In the genomic region with DNA sequence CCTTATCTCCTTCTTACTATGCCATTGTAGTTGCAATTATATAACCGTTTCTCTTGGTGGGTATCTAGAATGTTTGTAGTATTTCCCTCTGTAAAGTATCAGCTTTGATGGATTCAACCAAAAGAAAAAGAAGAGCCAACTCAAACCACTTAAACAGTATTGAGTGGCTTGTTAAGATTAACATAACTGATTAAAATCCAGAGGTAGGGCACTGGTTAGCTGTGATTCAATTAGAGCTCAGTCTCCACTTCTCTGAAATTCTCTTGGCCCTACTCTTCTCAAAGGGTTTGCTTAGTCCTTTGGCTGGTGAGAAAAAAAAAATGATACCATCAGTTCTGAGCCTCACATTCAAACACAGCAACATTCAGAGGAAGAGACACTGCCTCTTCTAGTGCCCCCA, we compare ENCODE assay signal across 26 cellular contexts. TPM values are rescaled to one million over a fixed set of nuclear protein-coding genes. Genes with fewer than 3 reads are reported as not detected.
DNase-seq lines count a peak whose midpoint lies in the region; ATAC-seq, FAIRE-seq and TF ChIP-seq lines count a peak whose summit lies in the region.
"Had no signal": no experiment of that assay in that cellular context is flagged by ENCODE, and none has a peak within 500 bp of the region (broad histone marks: within the 10 kb centered on the region; RNA-seq: fewer than 3 reads in every experiment).

No MANE protein-coding gene starts in this region.

- H3K4me1 Mint-ChIP-seq in MCF 10A (ENCODE audit: insufficient read depth, unreplicated experiment) = peaks cover 4% of the 10 kb centered on the region
- H3K4me1 Mint-ChIP-seq in activated naive CD4-positive, alpha-beta T cell treated with anti-CD3 and anti-CD28 coated beads for 36 hours (ENCODE audit: low read depth) = no peaks in the 10 kb centered on the region
- H3K4me1 Mint-ChIP-seq: CD14-positive monocyte; CD8-positive, alpha-beta memory T cell; GM23338 had no signal

- H3K4me1 ChIP-seq in mammary epithelial cell (ENCODE audit: insufficient read depth, low read length) = no peaks in the 10 kb centered on the region
- no peaks in the 10 kb centered on the region for H3K4me1 ChIP-seq in keratinocyte (ENCODE audit: control insufficient read depth, extremely low read depth, insufficient read depth, low read length)
- H3K4me1 ChIP-seq in smooth muscle cell (ENCODE audit: low read depth) = no peaks in the 10 kb centered on the region
- H3K4me1 ChIP-seq: A549; BLaER1 treated with 17β-estradiol and CSF1 and Interleukin-3, amounts not matched to agents 10 nM and 100 nM had no signal

- peaks cover 14% of the 10 kb centered on the region for H3K36me3 Mint-ChIP-seq in MCF 10A (ENCODE audit: insufficient read depth, unreplicated experiment)
- no peaks in the 10 kb centered on the region for H3K36me3 Mint-ChIP-seq in activated naive CD4-positive, alpha-beta T cell treated with anti-CD3 and anti-CD28 coated beads for 36 hours (ENCODE audit: low read depth)
- H3K36me3 Mint-ChIP-seq: CD14-positive monocyte; CD8-positive, alpha-beta memory T cell had no signal

- H4K20me1 ChIP-seq in mammary epithelial cell (ENCODE audit: insufficient read depth, low read length) (no peaks in the 10 kb centered on the region), keratinocyte (ENCODE audit: control insufficient read depth, extremely low read depth, insufficient read depth, low read length) (no peaks in the 10 kb centered on the region), smooth muscle cell (ENCODE audit: low read depth) (no peaks in the 10 kb centered on the region)
- H4K20me1 ChIP-seq: BLaER1 treated with 17β-estradiol and CSF1 and Interleukin-3, amounts not matched to agents 10 nM and 100 nM had no signal

- no peak overlapping the region for H3K4me3 ChIP-seq in mammary epithelial cell (replicated peaks in 1 of 3; ENCODE audit: insufficient read depth in 1 of 3, low read depth in 2 of 3, low read length in 3 of 3)
- H3K4me3 ChIP-seq in keratinocyte (ENCODE audit: control insufficient read depth in 2 of 3, extremely low read depth in 1 of 3, insufficient read depth in 2 of 3, low read depth in 1 of 3, low read length in 3 of 3) = no peak overlapping the region
- no peak overlapping the region for H3K4me3 ChIP-seq in smooth muscle cell
- H3K4me3 ChIP-seq: A549; BLaER1 treated with 17β-estradiol and CSF1 and Interleukin-3, amounts not matched to agents 10 nM and 100 nM; GM23338 had no signal

- H2AFZ ChIP-seq in mammary epithelial cell (ENCODE audit: low read depth, low read length) (peak overlapping the region; percentile 20), keratinocyte (ENCODE audit: control insufficient read depth, low read length) (no peak overlapping the region), smooth muscle cell (ENCODE audit: low read depth) (no peak overlapping the region)
- H2AFZ ChIP-seq: GM23338 had no signal

- peaks cover 10% of the 10 kb centered on the region for H3K9me3 Mint-ChIP-seq in MCF 10A (ENCODE audit: unreplicated experiment)
- peaks cover 10% of the 10 kb centered on the region for H3K9me3 Mint-ChIP-seq in activated naive CD4-positive, alpha-beta T cell treated with anti-CD3 and anti-CD28 coated beads for 36 hours

- POLR2A ChIA-PET in MCF 10A (lab: Yijun Ruan, JAX) = interaction anchor here (0.7 kb wide), 1 partner anchor 55 kb away, joined by 3 read pairs; no protein-coding TSS in a partner anchor

- H3K36me3 ChIP-seq in mammary epithelial cell (ENCODE audit: insufficient read depth, low read length) = no peaks in the 10 kb centered on the region
- no peaks in the 10 kb centered on the region for H3K36me3 ChIP-seq in keratinocyte (ENCODE audit: control insufficient read depth in 2 of 2, extremely low read depth in 1 of 2, insufficient read depth in 2 of 2, low read length in 2 of 2)
- no peaks in the 10 kb centered on the region for H3K36me3 ChIP-seq in smooth muscle cell (ENCODE audit: low read depth)
- H3K36me3 ChIP-seq: BE2C; BLaER1 treated with 17β-estradiol and CSF1 and Interleukin-3, amounts not matched to agents 10 nM and 100 nM had no signal

- H3K27me3 Mint-ChIP-seq in MCF 10A (ENCODE audit: insufficient read depth, unreplicated experiment) = no peaks in the 10 kb centered on the region
- H3K27me3 Mint-ChIP-seq in activated naive CD4-positive, alpha-beta T cell treated with anti-CD3 and anti-CD28 coated beads for 36 hours (ENCODE audit: low read depth) = no peaks in the 10 kb centered on the region
- H3K27me3 Mint-ChIP-seq: CD4-positive, alpha-beta T cell; CD8-positive, alpha-beta memory T cell had no signal

- H3K9ac ChIP-seq in mammary epithelial cell (ENCODE audit: insufficient read depth, low read length) = no peak overlapping the region
- H3K9ac ChIP-seq in keratinocyte (ENCODE audit: control insufficient read depth, extremely low read depth, insufficient read depth, low read length) = no peak overlapping the region
- H3K9ac ChIP-seq in smooth muscle cell (ENCODE audit: low read depth) = no peak overlapping the region
- H3K9ac ChIP-seq: BLaER1 treated with 17β-estradiol and CSF1 and Interleukin-3, amounts not matched to agents 10 nM and 100 nM had no signal

- H3K27me3 ChIP-seq in mammary epithelial cell (ENCODE audit: insufficient read depth, low read length) = no peaks in the 10 kb centered on the region
- H3K27me3 ChIP-seq in keratinocyte (ENCODE audit: control insufficient read depth, extremely low read depth, insufficient read depth, low read length) = no peaks in the 10 kb centered on the region
- no peaks in the 10 kb centered on the region for H3K27me3 ChIP-seq in smooth muscle cell (ENCODE audit: low read depth)
- H3K27me3 ChIP-seq: BE2C; BLaER1 treated with 17β-estradiol and CSF1 and Interleukin-3, amounts not matched to agents 10 nM and 100 nM had no signal

- H3K9me3 ChIP-seq in mammary epithelial cell (replicated peaks; ENCODE audit: insufficient read depth, low read length) (no peaks in the 10 kb centered on the region), keratinocyte (ENCODE audit: control insufficient read depth, low read depth, low read length) (no peaks in the 10 kb centered on the region), smooth muscle cell (replicated peaks; ENCODE audit: low read depth) (no peaks in the 10 kb centered on the region)
- H3K9me3 ChIP-seq: A549; BE2C; BLaER1 treated with 17β-estradiol and CSF1 and Interleukin-3, amounts not matched to agents 10 nM and 100 nM had no signal

- CTCF ChIA-PET in mammary epithelial cell (lab: Charles Lee; ENCODE audit: low non-redundant PET) (no interaction called here), MCF 10A (lab: Yijun Ruan, JAX) (interaction anchor here (0.7 to 9.4 kb wide), 5 partner anchors 11 to 549 kb away, joined by 3 to 131 read pairs (median 4); partner anchors contain the start of genes LURAP1L and MPDZ)
- CTCF ChIA-PET in activated naive CD4-positive, alpha-beta T cell treated with anti-CD3 and anti-CD28 coated beads for 36 hours (lab: Charles Lee) = no interaction called here

- H3K27ac Mint-ChIP-seq in MCF 10A (ENCODE audit: low read depth, unreplicated experiment) = no peak overlapping the region
- H3K27ac Mint-ChIP-seq in activated naive CD4-positive, alpha-beta T cell treated with anti-CD3 and anti-CD28 coated beads for 36 hours = no peak overlapping the region
- H3K27ac Mint-ChIP-seq: CD14-positive monocyte; CD4-positive, alpha-beta T cell; CD8-positive, alpha-beta memory T cell had no signal

- no peak overlapping the region for H3K4me3 Mint-ChIP-seq in MCF 10A (ENCODE audit: unreplicated experiment)
- H3K4me3 Mint-ChIP-seq in activated naive CD4-positive, alpha-beta T cell treated with anti-CD3 and anti-CD28 coated beads for 36 hours = no peak overlapping the region
- H3K4me3 Mint-ChIP-seq: CD14-positive monocyte; CD4-positive, alpha-beta T cell; CD8-positive, alpha-beta memory T cell; GM23338 had no signal

- intact Hi-C loops in mammary epithelial cell (cut with micrococcal nuclease) (no loop called here), MCF 10A (cut with micrococcal nuclease) (no loop called here)
- intact Hi-C loops in activated naive CD4-positive, alpha-beta T cell treated with anti-CD3 and anti-CD28 coated beads for 36 hours (cut with micrococcal nuclease) = no loop called here

- H3K79me2 ChIP-seq in mammary epithelial cell (ENCODE audit: insufficient read depth, low read length) (no peaks in the 10 kb centered on the region), keratinocyte (ENCODE audit: control insufficient read depth, insufficient read depth, low read length) (no peaks in the 10 kb centered on the region), smooth muscle cell (ENCODE audit: low read depth) (no peaks in the 10 kb centered on the region)

- H3K27ac ChIP-seq in mammary epithelial cell (ENCODE audit: insufficient read depth, low read depth, low read length) = no peak overlapping the region
- H3K27ac ChIP-seq in keratinocyte (ENCODE audit: control insufficient read depth, insufficient read depth, low read length) = no peak overlapping the region
- no peak overlapping the region for H3K27ac ChIP-seq in smooth muscle cell (ENCODE audit: low read depth)
- H3K27ac ChIP-seq: A549; BLaER1 treated with 17β-estradiol and CSF1 and Interleukin-3, amounts not matched to agents 10 nM and 100 nM had no signal

- H3F3A ChIP-seq in smooth muscle cell (ENCODE audit: low read depth) = no peaks in the 10 kb centered on the region

- H3K9me1 ChIP-seq in keratinocyte (ENCODE audit: control insufficient read depth, extremely low read depth, insufficient read depth, low read length) = no peaks in the 10 kb centered on the region

- peak; percentile 5 for FAIRE-seq in keratinocyte (lab: Jason Lieb, UNC)
- FAIRE-seq: A549, GM12891, GM18507, H54 had no signal

- H3K4me2 ChIP-seq in mammary epithelial cell (ENCODE audit: insufficient read depth, low read depth, low read length) (no peak overlapping the region), keratinocyte (ENCODE audit: control insufficient read depth, extremely low read depth, insufficient read depth, low read depth, low read length) (no peak overlapping the region), smooth muscle cell (no peak overlapping the region)
- H3K4me2 ChIP-seq: A549; BLaER1 treated with 17β-estradiol and CSF1 and Interleukin-3, amounts not matched to agents 10 nM and 100 nM; GM23338 had no signal

- no peak for TF ChIP-seq CTCF in mammary epithelial cell (conservative IDR thresholded peaks at IDR 0.05 in 1 of 2, IDR thresholded peaks at IDR 0.05 in 1 of 2; ENCODE audit: extremely low read depth in 1 of 2, insufficient read depth in 1 of 2, low read depth in 1 of 2, low read length in 2 of 2)
- TF ChIP-seq CTCF in MCF 10A (IDR thresholded peaks at IDR 0.05; ENCODE audit: unreplicated experiment) = no peak
- no peak for TF ChIP-seq CTCF in keratinocyte (optimal IDR thresholded peaks at IDR 0.05 in 1 of 3, IDR thresholded peaks at IDR 0.05 in 1 of 3, conservative IDR thresholded peaks at IDR 0.05 in 1 of 3; ENCODE audit: extremely low read depth in 1 of 3, insufficient read depth in 2 of 3, low read length in 3 of 3)
- no peak for TF ChIP-seq CTCF in smooth muscle cell (IDR thresholded peaks at IDR 0.05; ENCODE audit: borderline replicate concordance, insufficient read depth, poor library complexity, severe bottlenecking)

- WGBS in mammary epithelial cell (ENCODE audit: low coverage, missing lambda C conversion rate) = 88% methylated on average over 1 of the region's 1 CpG
- WGBS in smooth muscle cell (ENCODE audit: low lambda C conversion rate) = 91% methylated on average over 1 of the region's 1 CpG

- no peak for ATAC-seq in SK-N-SH treated with all-trans-retinoic acid at 6 μM for 48 hours
- ATAC-seq: A549, GM23338 had no signal

- DNase-seq in mammary epithelial cell (no peak), MCF 10A (ENCODE audit: unreplicated experiment) (no peak), keratinocyte (ENCODE audit: low read depth, low spot score) (no peak), smooth muscle cell (lab: John Stamatoyannopoulos, UW; ENCODE audit: unreplicated experiment) (no peak)
- DNase-seq in activated naive CD4-positive, alpha-beta T cell treated with anti-CD3 and anti-CD28 coated beads for 36 hours = no peak
- DNase-seq: 8988T; ACHN; AML-193; BE2C; Calu3; CD4-positive, alpha-beta T cell; CD8-positive, alpha-beta memory T cell; COR-L47; DMS53; DMS79 treated with DMSO at 0.1 percent for 48 hours; GF-D8; HCEC 1CT had no signal

- in situ Hi-C loops in mammary epithelial cell (cut with MboI; ENCODE audit: low sequenced_read_pairs in 2 of 2) = no loop called here

- dilution Hi-C loops in mammary epithelial cell (cut with HindIII; ENCODE audit: low sequenced_read_pairs) = no loop called here
- dilution Hi-C loops in keratinocyte (cut with MboI; ENCODE audit: extremely low pct_ligation_motif_present, low sequenced_read_pairs) = no loop called here

- no TSS peak for BruUV-seq in mammary epithelial cell (replicated peaks; lab: Mats Ljungman, UMichigan)
- BruUV-seq in MCF 10A (replicated peaks; lab: Mats Ljungman, UMichigan) = no TSS peak

RNA-seq across cellular contexts. Expression of gene TYRP1, which starts 37.0 kb away (rescaled TPM):
- total RNA-seq in mammary epithelial cell (not detected), MCF 10A (2022) (not detected in 2 replicates), smooth muscle cell (0.76 and 1.6 TPM in 2 replicates)
- polyA plus RNA-seq in mammary epithelial cell (not detected), keratinocyte (0.07 to 0.50 TPM (median 0.19 TPM) in 3 replicates), smooth muscle cell (0.41 TPM in 1 of 2 replicates, not detected in the other)
- polyA minus RNA-seq in mammary epithelial cell (not detected), keratinocyte (0.93 TPM in 1 of 3 replicates, not detected in the others)
- 0.32 TPM for polyA plus RNA-seq in keratinocyte (2011; ENCODE audit: low read depth)
- polyA plus RNA-seq in keratinocyte (2011; cell fraction: cytosol; rRNA removed) = 1.9 and 4.7 TPM in 2 replicates
- polyA plus RNA-seq in keratinocyte (2011; cell fraction: nucleus; rRNA removed) = 0.52 and 1.2 TPM in 2 replicates
- 1.6 TPM in 1 of 2 replicates, not detected in the other for polyA plus RNA-seq in keratinocyte (2012; ENCODE audit: low replicate concordance)
- 3.8 TPM for polyA minus RNA-seq in keratinocyte (2011; cell fraction: cytosol; rRNA and poly(A)+ RNA removed)
- polyA minus RNA-seq in keratinocyte (2011; cell fraction: nucleus; rRNA and poly(A)+ RNA removed) = 0.31 and 0.63 TPM in 2 replicates
- not detected for total RNA-seq in activated naive CD4-positive, alpha-beta T cell treated with anti-CD3 and anti-CD28 coated beads for 36 hours
- total RNA-seq: Calu3; CD4-positive, alpha-beta T cell; CD8-positive, alpha-beta memory T cell; G401; GM23338 had no signal
- polyA plus RNA-seq: CD14-positive monocyte; CD8-positive, alpha-beta memory T cell; GM23338 had no signal

RNA-seq across cellular contexts. Expression of gene LURAP1L, which starts 44.6 kb away (rescaled TPM):
- total RNA-seq in mammary epithelial cell (10 to 100 TPM; 52.9 to 57.8 TPM), MCF 10A (2022) (59.2 and 80.4 TPM in 2 replicates), smooth muscle cell (24.6 and 27.6 TPM in 2 replicates)
- polyA plus RNA-seq in mammary epithelial cell (16.6 TPM), keratinocyte (11.9 to 42.7 TPM (median 25.0 TPM) in 3 replicates), smooth muscle cell (22.8 and 25.5 TPM in 2 replicates)
- polyA minus RNA-seq in mammary epithelial cell (20.7 TPM), keratinocyte (9.9 to 62.2 TPM (median 26.1 TPM) in 3 replicates)
- 34.2 TPM for polyA plus RNA-seq in keratinocyte (2011; ENCODE audit: low read depth)
- 17.4 and 18.7 TPM in 2 replicates for polyA plus RNA-seq in keratinocyte (2011; cell fraction: cytosol; rRNA removed)
- 52.9 and 62.6 TPM in 2 replicates for polyA plus RNA-seq in keratinocyte (2011; cell fraction: nucleus; rRNA removed)
- polyA plus RNA-seq in keratinocyte (2012; ENCODE audit: low replicate concordance) = 8.0 and 35.9 TPM in 2 replicates
- polyA minus RNA-seq in keratinocyte (2011; cell fraction: cytosol; rRNA and poly(A)+ RNA removed) = 20.3 TPM
- polyA minus RNA-seq in keratinocyte (2011; cell fraction: nucleus; rRNA and poly(A)+ RNA removed) = 37.4 and 60.2 TPM in 2 replicates
- total RNA-seq in activated naive CD4-positive, alpha-beta T cell treated with anti-CD3 and anti-CD28 coated beads for 36 hours = not detected
- total RNA-seq: CD4-positive, alpha-beta T cell; CD8-positive, alpha-beta memory T cell; G401 had no signal
- polyA plus RNA-seq: CD14-positive monocyte; CD8-positive, alpha-beta memory T cell had no signal

Comparison
In these comparisons a context has a peak if more than half of its experiments do, and no peak if none do; other contexts are left out.
1. RNA of gene LURAP1L, which starts 44.6 kb away (total RNA-seq): 59.2 to 80.4 TPM in MCF 10A, 52.9 to 57.8 TPM in mammary epithelial cell and 24.6 to 27.6 TPM in smooth muscle cell; not detected in activated naive CD4-positive, alpha-beta T cell treated with anti-CD3 and anti-CD28 coated beads for 36 hours; every median in the first group is over 10 times any median in the second.